In the genomic region with DNA sequence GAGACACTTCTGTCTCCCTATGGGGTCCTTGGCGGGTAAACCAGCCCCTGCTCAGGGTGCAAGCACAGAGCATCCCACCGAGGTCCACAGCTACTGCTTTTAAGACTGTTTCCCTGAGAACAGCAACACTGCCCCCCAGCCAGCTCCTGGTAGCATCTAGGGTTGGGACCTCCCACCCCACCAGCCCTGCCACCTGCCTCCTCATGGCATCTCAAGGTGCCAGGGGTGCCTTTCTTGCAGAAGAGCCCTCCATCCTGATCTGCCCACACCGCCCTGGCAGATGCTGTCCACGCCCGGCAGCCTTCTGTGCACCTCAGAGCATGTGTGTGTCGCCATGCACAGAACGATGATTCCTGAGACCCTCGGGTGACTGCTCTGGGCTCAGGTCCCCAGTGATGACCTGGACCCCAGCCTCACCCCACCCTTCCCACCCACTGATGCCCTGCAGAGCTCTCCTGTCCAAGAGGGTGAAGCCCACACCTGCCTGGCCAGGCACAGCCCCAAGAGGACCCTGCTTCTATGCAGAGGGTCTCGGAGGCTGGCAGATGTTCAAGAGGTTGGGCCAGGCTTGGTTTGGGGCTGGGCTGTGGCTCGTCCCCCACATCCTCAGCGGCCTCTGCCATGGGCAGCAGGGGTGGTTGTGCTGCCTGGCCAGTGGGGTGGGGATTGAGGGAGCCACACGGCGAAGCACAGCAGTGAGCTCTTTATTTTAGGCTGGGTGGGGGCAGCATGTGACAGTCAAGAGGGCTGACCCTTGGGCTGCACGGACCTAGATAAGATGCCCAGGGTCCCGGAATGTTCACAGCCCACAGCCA, we compare ENCODE assay signal across 17 cellular contexts. TPM values are rescaled to one million over a fixed set of nuclear protein-coding genes. Genes with fewer than 3 reads are reported as not detected.
DNase-seq lines count a peak whose midpoint lies in the region; ATAC-seq, FAIRE-seq and TF ChIP-seq lines count a peak whose summit lies in the region.
"Had no signal": no experiment of that assay in that cellular context is flagged by ENCODE, and none has a peak within 500 bp of the region (broad histone marks: within the 10 kb centered on the region; RNA-seq: fewer than 3 reads in every experiment).

No MANE protein-coding gene starts in this region.

- H3K9me1 ChIP-seq in K562 (ENCODE audit: control insufficient read depth, insufficient read depth, low read length) = no peaks in the 10 kb centered on the region

- no peak overlapping the region for H2BK120ac ChIP-seq in H9 (ENCODE audit: low read depth, low read length, poor library complexity, severe bottlenecking)

- no peak overlapping the region; the same call in 1 of the 2 replicates for H3K14ac ChIP-seq in H9 (ENCODE audit: insufficient read depth, low read length)

- no peak overlapping the region for H3K4ac ChIP-seq in H9 (ENCODE audit: low read depth, low read length)

- TF ChIP-seq CTCF in K562 (IDR thresholded peaks at IDR 0.05 in 2 of 3, conservative IDR thresholded peaks at IDR 0.05 in 1 of 3; ENCODE audit: insufficient read depth in 2 of 3, low read depth in 1 of 3, low read length in 3 of 3) (no peak), neural crest cell (conservative IDR thresholded peaks at IDR 0.05) (no peak), H9 (conservative IDR thresholded peaks at IDR 0.05) (no peak)

- no peak overlapping the region for H3T11ph ChIP-seq in H9 (ENCODE audit: low read length)

- no peak for FAIRE-seq in K562 (lab: Jason Lieb, UNC)
- FAIRE-seq: astrocyte, colon had no signal

- in situ Hi-C loops in K562 (cut with MboI) = no loop called here

- H3K27ac ChIP-seq in BLaER1 treated with 17β-estradiol and CSF1 and Interleukin-3, amounts not matched to agents 10 nM and 100 nM = no peak overlapping the region
- H3K27ac ChIP-seq in K562 (ENCODE audit: extremely low read depth, low read depth, low read length) = no peak overlapping the region
- no peak overlapping the region for H3K27ac ChIP-seq in H9 (ENCODE audit: insufficient read length, low read depth, low read length)
- H3K27ac ChIP-seq: gastrocnemius medialis, SJSA1 had no signal

- H3K4me1 Mint-ChIP-seq in neural crest cell (peaks cover 9% of the 10 kb centered on the region), H9 (peaks cover 18 to 22% of the 10 kb centered on the region in 2 experiments)

- peaks cover 0 to 36% (median 0%) of the 10 kb centered on the region in 11 experiments; a peak in 5 of 22 replicates for H3K36me3 ChIP-seq in BLaER1 treated with 17β-estradiol and CSF1 and Interleukin-3, amounts not matched to agents 10 nM and 100 nM
- no peaks in the 10 kb centered on the region for H3K36me3 ChIP-seq in K562 (ENCODE audit: control insufficient read depth, insufficient read depth, low read length)
- H3K36me3 ChIP-seq: gastrocnemius medialis, SJSA1 had no signal

- no peak overlapping the region for H2AK5ac ChIP-seq in H9 (ENCODE audit: insufficient read length, low read length)

- CTCF ChIA-PET in K562 (lab: Yijun Ruan, JAX; ENCODE audit: low intra/inter-chr PET ratio) = interaction anchor here (0.7 to 1.3 kb wide), 2 partner anchors 87 to 155 kb away, joined by 5 to 9 read pairs; no protein-coding TSS in a partner anchor

- H2BK5ac ChIP-seq in H9 (ENCODE audit: insufficient read length, low read length) = no peak overlapping the region

- H3K23ac ChIP-seq in H9 (ENCODE audit: insufficient read length, low read depth, low read length) = no peak overlapping the region

- peaks cover 10 to 32% (median 20%) of the 10 kb centered on the region in 10 experiments; a peak in 18 of 20 replicates for H3K4me1 ChIP-seq in BLaER1 treated with 17β-estradiol and CSF1 and Interleukin-3, amounts not matched to agents 10 nM and 100 nM
- peaks cover 23 to 74% of the 10 kb centered on the region in 2 experiments; a peak in 4 of 5 replicates for H3K4me1 ChIP-seq in K562 (replicated peaks in 1 of 2; ENCODE audit: control insufficient read depth in 2 of 2, insufficient read depth in 2 of 2, low read length in 2 of 2)
- H3K4me1 ChIP-seq in H9 (ENCODE audit: insufficient read depth, low read length) = no peaks in the 10 kb centered on the region
- H3K4me1 ChIP-seq: gastrocnemius medialis had no signal

- H4K20me1 ChIP-seq in BLaER1 treated with 17β-estradiol and CSF1 and Interleukin-3, amounts not matched to agents 10 nM and 100 nM = peaks cover 0 to 42% (median 0%) of the 10 kb centered on the region in 11 experiments; a peak in 6 of 22 replicates
- H4K20me1 ChIP-seq in K562 (replicated peaks; ENCODE audit: control insufficient read depth, insufficient read depth, low read length) = no peaks in the 10 kb centered on the region
- H4K20me1 ChIP-seq in H9 (ENCODE audit: control insufficient read depth, insufficient read depth, insufficient read length) = no peaks in the 10 kb centered on the region

- no peak overlapping the region for H4K8ac ChIP-seq in H9 (replicated peaks; ENCODE audit: insufficient read length, low read depth, low read length)

- no peak for TF ChIP-seq POLR2A in K562 (conservative IDR thresholded peaks at IDR 0.05)

- TF ChIP-seq EP300 in K562 (IDR thresholded peaks at IDR 0.05; ENCODE audit: low read length) = no peak

- peak; percentile 31 for DNase-seq in HuH-7.5 (ENCODE audit: low spot score)
- no peak for DNase-seq in K562 (ENCODE audit: extremely low read depth in 1 of 4, low spot score in 3 of 4)
- no peak for DNase-seq in neural crest cell (ENCODE audit: low read depth, low spot score)
- no peak for DNase-seq in NCI-H146 treated with DMSO at 0.1 percent for 48 hours (lab: John Stamatoyannopoulos, UW; ENCODE audit: unreplicated experiment)
- DNase-seq in H9 = no peak
- DNase-seq in NCI-H1048 (lab: John Stamatoyannopoulos, UW) = no peak
- no peak for DNase-seq in activated CD4-positive, alpha-beta T cell treated with anti-CD3 and anti-CD28 coated beads, Interleukin-2, amount 50 U/mL, for 1 hour

- H3K4me2 ChIP-seq in BLaER1 treated with 17β-estradiol and CSF1 and Interleukin-3, amounts not matched to agents 10 nM and 100 nM = peak overlapping the region in 10 of 11 experiments; percentile 1 to 87 (median 47); a peak in 18 of 22 replicates
- H3K4me2 ChIP-seq in K562 (ENCODE audit: insufficient read depth, low read length) (peak overlapping the region; percentile 71; the same call in 1 of the 2 replicates), H9 (ENCODE audit: insufficient read depth, insufficient read length, low read length) (no peak overlapping the region)

- H3K18ac ChIP-seq in H9 (ENCODE audit: insufficient read length, low read depth, low read length) = no peak overlapping the region

- H3K23me2 ChIP-seq in H9 (ENCODE audit: insufficient read length, low read depth, low read length, poor library complexity, severe bottlenecking) = no peaks in the 10 kb centered on the region

- H3K4me3 ChIP-seq in BLaER1 treated with 17β-estradiol and CSF1 and Interleukin-3, amounts not matched to agents 10 nM and 100 nM = no peak overlapping the region
- no peak overlapping the region for H3K4me3 ChIP-seq in K562
- H3K4me3 ChIP-seq: gastrocnemius medialis, SJSA1 had no signal

- intact Hi-C loops in K562 (cut with micrococcal nuclease) = loop anchor here (1.0 to 5.0 kb wide), 3 partner anchors 46 to 155 kb away; no protein-coding TSS in a partner anchor

- H3K27ac Mint-ChIP-seq in neural crest cell (ENCODE audit: unreplicated experiment) = no peak overlapping the region
- no peak overlapping the region; a peak in 1 of 7 replicates for H3K27ac Mint-ChIP-seq in H9
- H3K27ac Mint-ChIP-seq: activated naive CD4-positive, alpha-beta T cell treated with anti-CD3 and anti-CD28 coated beads for 36 hours; HFFc6; stimulated activated effector memory CD8-positive, alpha-beta T cell treated with anti-CD3 and anti-CD28 coated beads, Interleukin-12 subunit alpha, Interleukin-12 subunit beta, amount 100 ng/mL, for 72 hours had no signal

- no peaks in the 10 kb centered on the region for H3K79me1 ChIP-seq in H9 (ENCODE audit: insufficient read depth, low read depth, low read length, poor library complexity, severe bottlenecking)

- H3K79me2 ChIP-seq in K562 (ENCODE audit: control insufficient read depth, insufficient read depth, low read length) (peaks cover under 1% of the 10 kb centered on the region; the same call in 2 of the 3 replicates), H9 (ENCODE audit: insufficient read depth, low read length) (no peaks in the 10 kb centered on the region)

- TF ChIP-seq RAD21 in K562 (CRISPR knock-in tag; conservative IDR thresholded peaks at IDR 0.05 in 1 of 2, IDR thresholded peaks at IDR 0.05 in 1 of 2) = no peak

- H3K27me3 Mint-ChIP-seq in neural crest cell (ENCODE audit: low read depth) = peaks cover 6% of the 10 kb centered on the region
- peaks cover 29% of the 10 kb centered on the region for H3K27me3 Mint-ChIP-seq in H9 (ENCODE audit: low read depth)
- H3K27me3 Mint-ChIP-seq: naive B cell had no signal

- H3K4me3 Mint-ChIP-seq in neural crest cell (peak overlapping the region; percentile 90), H9 (no peak overlapping the region; a peak in 1 of 5 replicates)
- H3K4me3 Mint-ChIP-seq: activated naive CD4-positive, alpha-beta T cell treated with anti-CD3 and anti-CD28 coated beads for 36 hours; HFFc6; stimulated activated effector memory CD8-positive, alpha-beta T cell treated with anti-CD3 and anti-CD28 coated beads, Interleukin-12 subunit alpha, Interleukin-12 subunit beta, amount 100 ng/mL, for 72 hours had no signal

- no peak overlapping the region for H2BK20ac ChIP-seq in H9 (ENCODE audit: low read depth, low read length, poor library complexity, severe bottlenecking)

- H4K5ac ChIP-seq in H9 (ENCODE audit: insufficient read length, low read depth, low read length) = no peak overlapping the region

- no peak overlapping the region for H2BK15ac ChIP-seq in H9 (ENCODE audit: low read depth, low read length)

- H3K9me3 ChIP-seq in BLaER1 treated with 17β-estradiol and CSF1 and Interleukin-3, amounts not matched to agents 10 nM and 100 nM (replicated peaks in 1 of 11) = no peaks in the 10 kb centered on the region
- no peaks in the 10 kb centered on the region for H3K9me3 ChIP-seq in K562 (replicated peaks; ENCODE audit: control insufficient read depth, insufficient read depth, low read depth, low read length)
- no peaks in the 10 kb centered on the region for H3K9me3 ChIP-seq in H9 (ENCODE audit: control insufficient read depth, low read depth, low read length)
- H3K9me3 ChIP-seq: gastrocnemius medialis, SJSA1 had no signal

- no peaks in the 10 kb centered on the region for H3K9me3 Mint-ChIP-seq in neural crest cell
- H3K9me3 Mint-ChIP-seq in H9 = no peaks in the 10 kb centered on the region
- H3K9me3 Mint-ChIP-seq: activated naive CD4-positive, alpha-beta T cell treated with anti-CD3 and anti-CD28 coated beads for 36 hours; HFFc6; naive B cell; stimulated activated effector memory CD8-positive, alpha-beta T cell treated with anti-CD3 and anti-CD28 coated beads, Interleukin-12 subunit alpha, Interleukin-12 subunit beta, amount 100 ng/mL, for 72 hours; type B pancreatic cell had no signal

- H2AFZ ChIP-seq in K562 (ENCODE audit: low read depth, low read length) = peak overlapping the region; percentile 87
- no peak overlapping the region for H2AFZ ChIP-seq in H9 (ENCODE audit: low read length)

- WGBS in K562 (ENCODE audit: insufficient coverage, low coverage, missing lambda C conversion rate) = 64% methylated on average over 14 of the region's 15 CpGs
- no CpG with 5 or more reads among the region's 15 CpGs for WGBS in H9 (ENCODE audit: extremely low coverage, insufficient read length, low lambda C conversion rate)

- POLR2A ChIA-PET in K562 (lab: Yijun Ruan, JAX) = interaction anchor here (0.7 to 4.5 kb wide), 14 partner anchors 10 to 266 kb away, joined by 3 to 45 read pairs (median 3); a partner anchor contains a TSS

- ATAC-seq in K562 = no peak
- ATAC-seq: gastrocnemius medialis; stimulated activated effector memory CD8-positive, alpha-beta T cell treated with anti-CD3 and anti-CD28 coated beads, Interleukin-12 subunit alpha, Interleukin-12 subunit beta, amount 100 ng/mL, for 72 hours had no signal

- no peak overlapping the region for H3K56ac ChIP-seq in H9 (ENCODE audit: insufficient read length, low read depth, low read length)

- no TSS peak for BruUV-seq in K562 (replicated peaks; lab: Mats Ljungman, UMichigan)

- H3K9ac ChIP-seq in BLaER1 treated with 17β-estradiol and CSF1 and Interleukin-3, amounts not matched to agents 10 nM and 100 nM = peak overlapping the region in 6 of 11 experiments; percentile 1 to 31 (median 18); a peak in 2 of 22 replicates
- peak overlapping the region; percentile 27 to 85; a peak in 3 of 4 replicates for H3K9ac ChIP-seq in K562 (ENCODE audit: insufficient read depth in 1 of 2, low read depth in 2 of 2, low read length in 2 of 2)
- H3K9ac ChIP-seq in H9 (ENCODE audit: extremely low read depth, insufficient read length, low read length) = no peak overlapping the region

- no peaks in the 10 kb centered on the region for H3K27me3 ChIP-seq in BLaER1 treated with 17β-estradiol and CSF1 and Interleukin-3, amounts not matched to agents 10 nM and 100 nM
- H3K27me3 ChIP-seq in K562 (ENCODE audit: control insufficient read depth in 2 of 2, insufficient read depth in 2 of 2, low read length in 2 of 2) = no peaks in the 10 kb centered on the region
- no peaks in the 10 kb centered on the region for H3K27me3 ChIP-seq in H9 (ENCODE audit: insufficient read depth, low read length)
- H3K27me3 ChIP-seq: SJSA1 had no signal

- H3K36me3 Mint-ChIP-seq in neural crest cell (ENCODE audit: low read depth) (no peaks in the 10 kb centered on the region), H9 (ENCODE audit: insufficient read depth in 1 of 3, low read depth in 3 of 3) (no peaks in the 10 kb centered on the region)
- H3K36me3 Mint-ChIP-seq: naive B cell; stimulated activated effector memory CD8-positive, alpha-beta T cell treated with anti-CD3 and anti-CD28 coated beads, Interleukin-12 subunit alpha, Interleukin-12 subunit beta, amount 100 ng/mL, for 72 hours; type B pancreatic cell had no signal

- no peak overlapping the region for H4K91ac ChIP-seq in H9 (ENCODE audit: insufficient read length, low read depth, low read length)

- H2BK12ac ChIP-seq in H9 (ENCODE audit: insufficient read length, low read depth, low read length) = no peak overlapping the region

RNA-seq across cellular contexts. Expression of a gene that starts 5.1 kb away (rescaled TPM):
- total RNA-seq in K562 (2011; cell fraction: chromatin; rRNA removed; ENCODE audit: low replicate concordance) = 4.8 and 30.8 TPM in 2 replicates
- total RNA-seq in K562 (2011; cell fraction: nucleolus; rRNA removed) = 32.7 and 32.9 TPM in 2 replicates
- total RNA-seq in K562 (2011; cell fraction: nucleoplasm; rRNA removed) = 10.5 and 10.9 TPM in 2 replicates
- 17.0 and 19.7 TPM in 2 replicates for total RNA-seq in K562 (2014; rRNA removed)
- total RNA-seq in K562 (2014; rRNA removed; fragmentation: Illumina TruSeq; extraction: Trizol) = 0.26 and 0.47 TPM in 2 replicates
- total RNA-seq in K562 (2015; rRNA removed; fragmentation: Illumina TruSeq; extraction: Trizol) = 4.3 and 5.1 TPM in 2 replicates
- total RNA-seq in K562 (2021) = 19.2 and 19.4 TPM in 2 replicates
- 4.0 and 4.5 TPM in 2 replicates for polyA plus RNA-seq in K562 (2011; rRNA removed)
- 5.7 and 25.8 TPM in 2 replicates for polyA plus RNA-seq in K562 (2011; cell fraction: cytosol; rRNA removed)
- 10.9 and 25.7 TPM in 2 replicates for polyA plus RNA-seq in K562 (2011; cell fraction: nucleus; rRNA removed)
- 11.3 and 11.6 TPM in 2 replicates for polyA plus RNA-seq in K562 (2012)
- polyA plus RNA-seq in K562 (2014; fragmentation: Illumina TruSeq; extraction: Trizol) = 1.1 and 3.7 TPM in 2 replicates
- under 1 TPM in 1 of 2 experiments, not detected in 1; 0.13 TPM for polyA plus RNA-seq in K562 (2014; fragmentation: Nextera tagmentation; extraction: Ambion mirVana)
- polyA plus RNA-seq in K562 (2014; rRNA removed) = 11.5 and 15.2 TPM in 2 replicates
- polyA minus RNA-seq in K562 (2011; rRNA and poly(A)+ RNA removed) = 0.33 and 1.8 TPM in 2 replicates
- 7.8 and 11.9 TPM in 2 replicates for polyA minus RNA-seq in K562 (2011; cell fraction: cytosol; rRNA and poly(A)+ RNA removed)
- 5.7 and 11.7 TPM in 2 replicates for polyA minus RNA-seq in K562 (2011; cell fraction: nucleus; rRNA and poly(A)+ RNA removed)
- 8.6 and 10.6 TPM in 2 replicates for total RNA-seq in neural crest cell
- total RNA-seq in H9 (2021) = 27.1 and 27.4 TPM in 2 replicates

RNA-seq across cellular contexts. Expression of a gene that starts 14.0 kb away (rescaled TPM):
- total RNA-seq in K562 (2011; cell fraction: chromatin; rRNA removed; ENCODE audit: low replicate concordance) = 5.2 and 13.2 TPM in 2 replicates
- total RNA-seq in K562 (2011; cell fraction: nucleolus; rRNA removed) = 9.5 and 9.9 TPM in 2 replicates
- 4.3 and 4.5 TPM in 2 replicates for total RNA-seq in K562 (2011; cell fraction: nucleoplasm; rRNA removed)
- total RNA-seq in K562 (2014; rRNA removed) (2.9 and 3.0 TPM in 2 replicates), K562 (2014; rRNA removed; fragmentation: Illumina TruSeq; extraction: Trizol) (0.26 and 0.33 TPM in 2 replicates), K562 (2015; rRNA removed; fragmentation: Illumina TruSeq; extraction: Trizol) (0.58 and 0.94 TPM in 2 replicates), K562 (2021) (3.1 and 3.7 TPM in 2 replicates), neural crest cell (18.0 and 20.2 TPM in 2 replicates), H9 (2021) (5.6 and 6.0 TPM in 2 replicates)
- polyA plus RNA-seq in K562 (2011; rRNA removed) (0.95 and 2.9 TPM in 2 replicates), K562 (2014; fragmentation: Illumina TruSeq; extraction: Trizol) (1.1 and 2.7 TPM in 2 replicates), K562 (2014; fragmentation: Nextera tagmentation; extraction: Ambion mirVana) (1 to 10 TPM; 1.0 to 1.4 TPM), K562 (2014; rRNA removed) (3.0 and 3.5 TPM in 2 replicates)
- polyA plus RNA-seq in K562 (2011; cell fraction: cytosol; rRNA removed) = 1.3 and 3.5 TPM in 2 replicates
- 9.4 and 15.9 TPM in 2 replicates for polyA plus RNA-seq in K562 (2011; cell fraction: nucleus; rRNA removed)
- 4.5 and 13.7 TPM in 2 replicates for polyA plus RNA-seq in K562 (2012)
- 0.42 and 0.66 TPM in 2 replicates for polyA minus RNA-seq in K562 (2011; rRNA and poly(A)+ RNA removed)
- polyA minus RNA-seq in K562 (2011; cell fraction: cytosol; rRNA and poly(A)+ RNA removed) = 1.8 and 2.7 TPM in 2 replicates
- polyA minus RNA-seq in K562 (2011; cell fraction: nucleus; rRNA and poly(A)+ RNA removed) = 2.7 and 2.9 TPM in 2 replicates

RNA-seq across cellular contexts. Expression of a gene that starts 14.7 kb away (rescaled TPM):
- 123 and 273 TPM in 2 replicates for total RNA-seq in K562 (2011; cell fraction: chromatin; rRNA removed; ENCODE audit: low replicate concordance)
- 130 and 136 TPM in 2 replicates for total RNA-seq in K562 (2011; cell fraction: nucleolus; rRNA removed)
- total RNA-seq in K562 (2011; cell fraction: nucleoplasm; rRNA removed) = 112 and 149 TPM in 2 replicates
- total RNA-seq in K562 (2014; rRNA removed) (28.0 and 31.4 TPM in 2 replicates), K562 (2014; rRNA removed; fragmentation: Illumina TruSeq; extraction: Trizol) (9.2 and 9.8 TPM in 2 replicates), K562 (2015; rRNA removed; fragmentation: Illumina TruSeq; extraction: Trizol) (13.9 and 16.9 TPM in 2 replicates), K562 (2021) (40.0 and 43.9 TPM in 2 replicates), neural crest cell (31.6 and 32.9 TPM in 2 replicates), H9 (2021) (17.4 and 18.6 TPM in 2 replicates)
- polyA plus RNA-seq in K562 (2011; rRNA removed) (15.8 and 21.7 TPM in 2 replicates), K562 (2014; fragmentation: Illumina TruSeq; extraction: Trizol) (17.2 and 29.0 TPM in 2 replicates), K562 (2014; fragmentation: Nextera tagmentation; extraction: Ambion mirVana) (under 1 TPM; 0.49 to 0.80 TPM), K562 (2014; rRNA removed) (36.7 and 42.4 TPM in 2 replicates)
- polyA plus RNA-seq in K562 (2011; cell fraction: cytosol; rRNA removed) = 16.1 and 25.5 TPM in 2 replicates
- 120 and 167 TPM in 2 replicates for polyA plus RNA-seq in K562 (2011; cell fraction: nucleus; rRNA removed)
- 27.0 and 27.2 TPM in 2 replicates for polyA plus RNA-seq in K562 (2012)
- polyA minus RNA-seq in K562 (2011; rRNA and poly(A)+ RNA removed) = 6.4 and 10.5 TPM in 2 replicates
- polyA minus RNA-seq in K562 (2011; cell fraction: cytosol; rRNA and poly(A)+ RNA removed) = 16.7 and 19.7 TPM in 2 replicates
- 27.6 and 35.0 TPM in 2 replicates for polyA minus RNA-seq in K562 (2011; cell fraction: nucleus; rRNA and poly(A)+ RNA removed)

RNA-seq across cellular contexts. Expression of a gene that starts 20.2 kb away (rescaled TPM):
- total RNA-seq in K562 (2011; cell fraction: chromatin; rRNA removed; ENCODE audit: low replicate concordance) = 275 and 586 TPM in 2 replicates
- total RNA-seq in K562 (2011; cell fraction: nucleolus; rRNA removed) = 284 and 289 TPM in 2 replicates
- total RNA-seq in K562 (2011; cell fraction: nucleoplasm; rRNA removed) = 252 and 255 TPM in 2 replicates
- total RNA-seq in K562 (2014; rRNA removed) (40.1 and 55.8 TPM in 2 replicates), K562 (2014; rRNA removed; fragmentation: Illumina TruSeq; extraction: Trizol) (25.5 and 34.8 TPM in 2 replicates), K562 (2015; rRNA removed; fragmentation: Illumina TruSeq; extraction: Trizol) (35.8 and 40.3 TPM in 2 replicates), K562 (2021) (65.1 and 75.4 TPM in 2 replicates), neural crest cell (127 and 131 TPM in 2 replicates), H9 (2021) (76.6 and 77.1 TPM in 2 replicates)
- polyA plus RNA-seq in K562 (2011; rRNA removed) (55.9 and 77.3 TPM in 2 replicates), K562 (2014; fragmentation: Illumina TruSeq; extraction: Trizol) (38.0 and 46.5 TPM in 2 replicates), K562 (2014; fragmentation: Nextera tagmentation; extraction: Ambion mirVana) (1 to 10 TPM; 2.0 to 3.3 TPM), K562 (2014; rRNA removed) (75.0 and 85.1 TPM in 2 replicates)
- 39.7 and 56.1 TPM in 2 replicates for polyA plus RNA-seq in K562 (2011; cell fraction: cytosol; rRNA removed)
- polyA plus RNA-seq in K562 (2011; cell fraction: nucleus; rRNA removed) = 756 and 811 TPM in 2 replicates
- polyA plus RNA-seq in K562 (2012) = 45.3 and 62.2 TPM in 2 replicates
- 21.7 and 25.8 TPM in 2 replicates for polyA minus RNA-seq in K562 (2011; rRNA and poly(A)+ RNA removed)
- polyA minus RNA-seq in K562 (2011; cell fraction: cytosol; rRNA and poly(A)+ RNA removed) = 16.0 and 16.3 TPM in 2 replicates
- polyA minus RNA-seq in K562 (2011; cell fraction: nucleus; rRNA and poly(A)+ RNA removed) = 56.4 and 75.0 TPM in 2 replicates

RNA-seq across cellular contexts. Expression of a gene that starts 49.0 kb away (rescaled TPM):
- total RNA-seq in K562 (2011; cell fraction: chromatin; rRNA removed; ENCODE audit: low replicate concordance) = 39.5 and 51.6 TPM in 2 replicates
- 25.5 and 30.5 TPM in 2 replicates for total RNA-seq in K562 (2011; cell fraction: nucleolus; rRNA removed)
- total RNA-seq in K562 (2011; cell fraction: nucleoplasm; rRNA removed) = 30.6 and 33.0 TPM in 2 replicates
- total RNA-seq in K562 (2014; rRNA removed) (9.7 and 14.0 TPM in 2 replicates), K562 (2014; rRNA removed; fragmentation: Illumina TruSeq; extraction: Trizol) (10.5 and 11.8 TPM in 2 replicates), K562 (2015; rRNA removed; fragmentation: Illumina TruSeq; extraction: Trizol) (11.2 and 14.9 TPM in 2 replicates), K562 (2021) (18.2 and 19.7 TPM in 2 replicates), neural crest cell (41.7 and 42.6 TPM in 2 replicates), H9 (2021) (17.4 and 17.8 TPM in 2 replicates)
- polyA plus RNA-seq in K562 (2011; rRNA removed) (9.8 and 11.8 TPM in 2 replicates), K562 (2014; fragmentation: Illumina TruSeq; extraction: Trizol) (15.6 and 20.0 TPM in 2 replicates), K562 (2014; fragmentation: Nextera tagmentation; extraction: Ambion mirVana) (1 to 10 TPM; 4.0 to 5.4 TPM), K562 (2014; rRNA removed) (16.4 and 18.1 TPM in 2 replicates)
- polyA plus RNA-seq in K562 (2011; cell fraction: cytosol; rRNA removed) = 10.3 and 12.0 TPM in 2 replicates
- 26.2 and 27.8 TPM in 2 replicates for polyA plus RNA-seq in K562 (2011; cell fraction: nucleus; rRNA removed)
- polyA plus RNA-seq in K562 (2012) = 13.1 and 14.5 TPM in 2 replicates
- 7.6 and 7.7 TPM in 2 replicates for polyA minus RNA-seq in K562 (2011; rRNA and poly(A)+ RNA removed)
- 4.0 and 5.6 TPM in 2 replicates for polyA minus RNA-seq in K562 (2011; cell fraction: cytosol; rRNA and poly(A)+ RNA removed)
- 6.1 and 8.0 TPM in 2 replicates for polyA minus RNA-seq in K562 (2011; cell fraction: nucleus; rRNA and poly(A)+ RNA removed)
